ENCODE assay signal across 9 cellular contexts in the genomic region with DNA sequence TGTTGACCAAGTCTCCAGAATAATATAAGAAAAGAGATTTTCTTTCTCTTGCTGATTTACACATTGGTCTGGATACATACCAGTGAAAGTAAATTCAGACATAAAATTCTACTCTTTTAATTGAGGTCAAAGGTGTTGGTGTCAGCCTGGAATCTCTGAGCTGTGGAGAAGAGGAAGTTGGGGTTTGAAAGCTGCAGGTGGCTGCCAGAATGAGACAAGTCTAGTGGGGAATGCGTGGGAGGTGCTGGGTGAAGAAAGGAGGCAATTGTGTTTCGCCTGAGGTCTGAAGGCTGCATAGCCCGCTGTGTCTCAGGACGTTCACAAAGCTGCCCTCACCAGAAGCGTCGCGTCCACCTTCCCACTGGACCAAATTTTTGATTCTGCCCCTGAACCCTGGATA. TPM values are rescaled to one million over a fixed set of nuclear protein-coding genes. Genes with fewer than 3 reads are reported as not detected.
DNase-seq lines count a peak whose midpoint lies in the region; ATAC-seq, FAIRE-seq and TF ChIP-seq lines count a peak whose summit lies in the region.
"Had no signal": no experiment of that assay in that cellular context is flagged by ENCODE, and none has a peak within 500 bp of the region (broad histone marks: within the 10 kb centered on the region; RNA-seq: fewer than 3 reads in every experiment).

No MANE protein-coding gene starts in this region.

- H3K27me3 ChIP-seq in small intestine (ENCODE audit: control insufficient read depth in 2 of 2, insufficient read depth in 2 of 2, low read length in 2 of 2), result no peaks in the 10 kb centered on the region

- CTCF ChIA-PET in RWPE1 (lab: Yijun Ruan, JAX), result no interaction called here

- POLR2A ChIA-PET in RWPE1 (lab: Yijun Ruan, JAX; ENCODE audit: low non-redundant PET), result no interaction called here

- WGBS in small intestine, 3 donors, result 19 to 47% (median 35%) methylated on average over 7 of the region's 7 CpGs

- H3K4me1 ChIP-seq in small intestine (ENCODE audit: control insufficient read depth in 2 of 2, insufficient read depth in 1 of 2, low read depth in 1 of 2, low read length in 1 of 2), result no peaks in the 10 kb centered on the region

- in situ Hi-C loops in ACHN (cut with HindIII; ENCODE audit: low pct_ligation_motif_present, low pct_unique_long_range_greater_than_20kb, low sequenced_read_pairs), result no loop called here

- DNase-seq in RPMI7951 (ENCODE audit: low read depth), result peak; percentile 63
- peak; percentile 34 for DNase-seq in small intestine
- no peak for DNase-seq in amygdala (lab: John Stamatoyannopoulos, UW)
- no peak for DNase-seq in RWPE1 (ENCODE audit: low spot score)
- no peak for DNase-seq in NCI-H748 treated with DMSO at 0.1 percent for 48 hours (lab: John Stamatoyannopoulos, UW)
- DNase-seq in ACHN, result no peak

- TF ChIP-seq CTCF in RWPE1 (conservative IDR thresholded peaks at IDR 0.05; ENCODE audit: low read depth), result no peak

- H3K9me3 ChIP-seq in small intestine (ENCODE audit: control insufficient read depth, low read depth), result no peaks in the 10 kb centered on the region

- no peak overlapping the region for H3K4me3 ChIP-seq in small intestine (ENCODE audit: low read depth in 1 of 2, low read length in 2 of 2)

- ATAC-seq in GM19023 (IDR thresholded peaks at IDR 0.05; ENCODE audit: unreplicated experiment) (peak; percentile 84), HG02870 (IDR thresholded peaks at IDR 0.05; ENCODE audit: unreplicated experiment) (peak; percentile 72)

- H3K36me3 ChIP-seq in small intestine (ENCODE audit: control insufficient read depth in 2 of 2, insufficient read depth in 2 of 2, low read length in 2 of 2), result no peaks in the 10 kb centered on the region

- H3K27ac ChIP-seq in small intestine (ENCODE audit: low read depth in 1 of 2, low read length in 1 of 2), result no peak overlapping the region
- no peak overlapping the region for H3K27ac ChIP-seq in RWPE1
- H3K27ac ChIP-seq: KMS-11 had no signal

- no peak for FAIRE-seq in small intestine (lab: Jason Lieb, UNC)

RNA-seq across cellular contexts. Expression of a gene that starts 31.2 kb away (rescaled TPM):
- 0.78 and 0.84 TPM in 2 replicates for total RNA-seq in RPMI7951 (2014; rRNA removed; shearing (Covaris generic))
- polyA plus RNA-seq in small intestine, result under 1 TPM; 0.40 to 0.67 (median 0.54) TPM

Comparison
In these comparisons a context has a peak if more than half of its experiments do, and no peak if none do; other contexts are left out.
1. DNase-seq: peak in RPMI7951 (single experiment) and small intestine (single experiment); none in amygdala (0 of 56), RWPE1 (single experiment), NCI-H748 treated with DMSO at 0.1 percent for 48 hours (single experiment) and ACHN (single experiment).